Comparison of ENCODE assay signal across 22 cellular contexts in genomic region chr11:57430946-57431345, GRCh38. TPM values are rescaled to one million over a fixed set of nuclear protein-coding genes. Genes with fewer than 3 reads are reported as not detected.
DNase-seq lines count a peak whose midpoint lies in the region; ATAC-seq and TF ChIP-seq lines count a peak whose summit lies in the region.
"Had no signal": no experiment of that assay in that cellular context is flagged by ENCODE, and none has a peak within 500 bp of the region (broad histone marks: within the 10 kb centered on the region; RNA-seq: fewer than 3 reads in every experiment).

No MANE protein-coding gene starts in this region.

- intact Hi-C loops in left cardiac atrium (cut with DNase I) (no loop called here), vagina (cut with DNase I) (no loop called here)

- H3K27me3 ChIP-seq in cardiac muscle cell (peaks cover 2% of the 10 kb centered on the region), vagina (no peaks in the 10 kb centered on the region)
- H3K27me3 ChIP-seq: Peyer's patch, testis had no signal

- no peaks in the 10 kb centered on the region for H3K36me3 ChIP-seq in cardiac muscle cell
- no peaks in the 10 kb centered on the region for H3K36me3 ChIP-seq in vagina
- H3K36me3 ChIP-seq: Peyer's patch had no signal

- H3K4me3 ChIP-seq in cardiac muscle cell (no peak overlapping the region), epithelial cell of proximal tubule (ENCODE audit: low read depth, low read length) (no peak overlapping the region), vagina (no peak overlapping the region)
- H3K4me3 ChIP-seq: lung, Peyer's patch, testis had no signal

- H3K27ac ChIP-seq in cardiac muscle cell (no peak overlapping the region), vagina (peak overlapping the region; percentile 9)
- H3K27ac ChIP-seq: HL-60, Peyer's patch, testis, VCaP had no signal

- TF ChIP-seq POLR2A in vagina (IDR thresholded peaks at IDR 0.05), result no peak

- no peaks in the 10 kb centered on the region for H3K4me1 ChIP-seq in cardiac muscle cell (ENCODE audit: low read depth)
- peaks cover 41% of the 10 kb centered on the region for H3K4me1 ChIP-seq in vagina

- H3K9me3 ChIP-seq in cardiac muscle cell (ENCODE audit: low read depth), result no peaks in the 10 kb centered on the region
- no peaks in the 10 kb centered on the region for H3K9me3 ChIP-seq in vagina
- H3K9me3 ChIP-seq: Peyer's patch, testis had no signal

- in situ Hi-C loops in SK-MEL-5 (cut with HindIII; ENCODE audit: low pct_unique_long_range_greater_than_20kb, low sequenced_read_pairs), result no loop called here

- ATAC-seq in left cardiac atrium (no peak), GM21717 (IDR thresholded peaks at IDR 0.05; ENCODE audit: unreplicated experiment) (no peak), HG03196 (IDR thresholded peaks at IDR 0.05; ENCODE audit: unreplicated experiment) (no peak), GM21529 (IDR thresholded peaks at IDR 0.05; ENCODE audit: unreplicated experiment) (no peak)
- ATAC-seq: sciatic nerve had no signal

- DNase-seq in cardiac muscle cell (ENCODE audit: low read depth in 1 of 2, low spot score in 1 of 2) (no peak), left cardiac atrium (no peak), SK-MEL-5 (ENCODE audit: low read depth, low spot score) (peak; percentile 5), epithelial cell of proximal tubule (ENCODE audit: low read depth) (no peak), vagina (ENCODE audit: extremely low spot score in 2 of 2) (no peak)
- DNase-seq: activated CD4-positive, alpha-beta T cell treated with anti-CD3 and anti-CD28 coated beads, Interleukin-2, amount 50 U/mL, for 1 hour; kidney; NCI-H1417 treated with DMSO at 0.1 percent for 48 hours; NCI-H2107; NCI-H446; Peyer's patch; stimulated activated naive CD4-positive, alpha-beta T cell treated with Interleukin-2 at 50 U/mL for 16 hours; T-helper 1 cell; testis had no signal

- TF ChIP-seq CTCF in cardiac muscle cell (IDR thresholded peaks at IDR 0.05; ENCODE audit: low read depth, low read length), result peak; percentile 19
- TF ChIP-seq CTCF in epithelial cell of proximal tubule (conservative IDR thresholded peaks at IDR 0.05; ENCODE audit: low read depth, low read length), result peak; percentile 12
- no peak for TF ChIP-seq CTCF in vagina (IDR thresholded peaks at IDR 0.05)

RNA-seq across cellular contexts. Expression of gene SLC43A3, which starts 4.0 kb away (rescaled TPM):
- total RNA-seq in cardiac muscle cell, result 1.7 and 1.9 TPM in 2 replicates
- 5.8 and 6.8 TPM in 2 replicates for polyA plus RNA-seq in cardiac muscle cell
- 10 to 100 TPM; 39.3 to 46.7 TPM for total RNA-seq in left cardiac atrium
- total RNA-seq in SK-MEL-5 (2014; rRNA removed; shearing (Covaris generic)), result 30.6 and 37.0 TPM in 2 replicates
- polyA plus RNA-seq in SK-MEL-5 (2015; cell fraction: cytosol; rRNA removed), result 32.0 and 35.0 TPM in 2 replicates
- 68.8 and 87.3 TPM in 2 replicates for polyA plus RNA-seq in SK-MEL-5 (2015; cell fraction: nucleus; rRNA removed)
- total RNA-seq in epithelial cell of proximal tubule, result 66.0 and 127 TPM in 2 replicates
- 53.5 TPM for total RNA-seq in vagina

RNA-seq across cellular contexts. Expression of gene RTN4RL2, which starts 29.4 kb away (rescaled TPM):
- 0.09 and 0.11 TPM in 2 replicates for total RNA-seq in cardiac muscle cell
- polyA plus RNA-seq in cardiac muscle cell, result 0.61 and 1.3 TPM in 2 replicates
- 1 to 10 TPM; 1.9 to 2.4 TPM for total RNA-seq in left cardiac atrium
- 0.29 and 1.1 TPM in 2 replicates for total RNA-seq in SK-MEL-5 (2014; rRNA removed; shearing (Covaris generic))
- 6.4 and 7.8 TPM in 2 replicates for polyA plus RNA-seq in SK-MEL-5 (2015; cell fraction: cytosol; rRNA removed)
- 3.2 and 3.6 TPM in 2 replicates for polyA plus RNA-seq in SK-MEL-5 (2015; cell fraction: nucleus; rRNA removed)
- total RNA-seq in epithelial cell of proximal tubule, result 0.98 TPM in 1 of 2 replicates, not detected in the other
- 2.0 TPM for total RNA-seq in vagina

RNA-seq across cellular contexts. Expression of gene PRG2, which starts 40.5 kb away (rescaled TPM):
- total RNA-seq in cardiac muscle cell (not detected in 2 replicates), left cardiac atrium (not detected), epithelial cell of proximal tubule (not detected in 2 replicates), vagina (not detected)
- not detected in 2 replicates for polyA plus RNA-seq in cardiac muscle cell
- not detected in 2 replicates for total RNA-seq in SK-MEL-5 (2014; rRNA removed; shearing (Covaris generic))
- polyA plus RNA-seq in SK-MEL-5 (2015; cell fraction: cytosol; rRNA removed), result not detected in 2 replicates
- polyA plus RNA-seq in SK-MEL-5 (2015; cell fraction: nucleus; rRNA removed), result not detected in 2 replicates
- total RNA-seq: Peyer's patch, sciatic nerve, testis had no signal
- polyA plus RNA-seq: neural cell had no signal

RNA-seq across cellular contexts. Expression of gene PRG3, which starts 50.0 kb away (rescaled TPM):
- total RNA-seq in cardiac muscle cell, result not detected in 2 replicates
- not detected in 2 replicates for polyA plus RNA-seq in cardiac muscle cell
- total RNA-seq in left cardiac atrium, result not detected
- total RNA-seq in SK-MEL-5 (2014; rRNA removed; shearing (Covaris generic)), result not detected in 2 replicates
- polyA plus RNA-seq in SK-MEL-5 (2015; cell fraction: cytosol; rRNA removed), result not detected in 2 replicates
- not detected in 2 replicates for polyA plus RNA-seq in SK-MEL-5 (2015; cell fraction: nucleus; rRNA removed)
- total RNA-seq in epithelial cell of proximal tubule, result not detected in 2 replicates
- not detected for total RNA-seq in vagina
- total RNA-seq: kidney, Peyer's patch, sciatic nerve, testis had no signal
- polyA plus RNA-seq: neural cell had no signal

Comparison
In these comparisons a context has a peak if more than half of its experiments do, and no peak if none do; other contexts are left out.
1. RNA of gene SLC43A3, which starts 4.0 kb away (total RNA-seq): 66.0 to 127 TPM in epithelial cell of proximal tubule, 53.5 TPM in vagina (single experiment), 39.3 to 46.7 TPM in left cardiac atrium and 30.6 to 37.0 TPM in SK-MEL-5; 1.7 to 1.9 TPM in cardiac muscle cell; every median in the first group is over 10 times any median in the second.
2. CTCF ChIP-seq: peak in cardiac muscle cell (single experiment) and epithelial cell of proximal tubule (single experiment); none in vagina (0 of 3).